12 cellular contexts compared by ENCODE assay signal in the genomic region with DNA sequence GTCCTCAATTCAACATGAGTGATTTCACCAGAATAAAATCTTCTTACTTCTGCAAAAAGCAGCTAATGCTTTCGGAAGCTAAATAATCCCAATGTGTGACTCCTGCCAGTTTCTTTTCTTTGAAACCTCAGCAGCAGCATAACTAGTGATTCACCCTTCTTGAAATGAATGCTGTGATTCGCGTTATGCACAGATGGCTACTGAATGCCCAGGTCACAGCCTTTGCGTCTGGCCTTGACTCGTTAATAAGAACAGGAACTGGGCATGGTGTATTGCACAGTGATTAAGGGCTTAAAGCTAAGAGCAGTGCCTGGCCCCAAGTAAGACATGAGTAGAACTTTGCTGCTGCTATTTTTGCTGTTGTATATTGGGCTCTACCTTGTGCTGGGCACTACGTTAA. TPM values are rescaled to one million over a fixed set of nuclear protein-coding genes. Genes with fewer than 3 reads are reported as not detected.
DNase-seq lines count a peak whose midpoint lies in the region; ATAC-seq and TF ChIP-seq lines count a peak whose summit lies in the region.
"Had no signal": no experiment of that assay in that cellular context is flagged by ENCODE, and none has a peak within 500 bp of the region (broad histone marks: within the 10 kb centered on the region; RNA-seq: fewer than 3 reads in every experiment).

No MANE protein-coding gene starts in this region.

- peak overlapping the region; percentile 58 for H3K4me2 ChIP-seq in smooth muscle cell

- peaks cover 19% of the 10 kb centered on the region for H3K79me2 ChIP-seq in smooth muscle cell (ENCODE audit: low read depth)

- H3K27ac ChIP-seq in RWPE1 = no peak overlapping the region
- peak overlapping the region; percentile 54 for H3K27ac ChIP-seq in smooth muscle cell (ENCODE audit: low read depth)
- H3K27ac ChIP-seq: prostate gland had no signal

- no peaks in the 10 kb centered on the region for H3K4me1 ChIP-seq in smooth muscle cell (ENCODE audit: low read depth)
- H3K4me1 ChIP-seq: prostate gland had no signal

- POLR2A ChIA-PET in RWPE1 (lab: Yijun Ruan, JAX; ENCODE audit: low non-redundant PET) = no interaction called here

- DNase-seq in NCI-H524 (lab: John Stamatoyannopoulos, UW) (peak; percentile 15 to 56), NCI-H524 treated with DMSO at 0.1 percent for 48 hours (lab: John Stamatoyannopoulos, UW) (no peak), RWPE1 (ENCODE audit: low spot score) (peak; percentile 22), foreskin fibroblast (peak; percentile 54 to 82), smooth muscle cell (lab: John Stamatoyannopoulos, UW; ENCODE audit: unreplicated experiment) (no peak), H7 (no peak), NCI-H774 (lab: John Stamatoyannopoulos, UW) (no peak)
- DNase-seq: activated CD4-positive, CD25-positive, alpha-beta regulatory T cell; NCI-H2171 had no signal

- peaks cover 14% of the 10 kb centered on the region for H3F3A ChIP-seq in smooth muscle cell (ENCODE audit: low read depth)

- H3K9ac ChIP-seq in smooth muscle cell (ENCODE audit: low read depth) = no peak overlapping the region

- no peaks in the 10 kb centered on the region for H3K9me3 ChIP-seq in smooth muscle cell (replicated peaks; ENCODE audit: low read depth)
- H3K9me3 ChIP-seq: prostate gland had no signal

- H3K27me3 ChIP-seq in smooth muscle cell (ENCODE audit: low read depth) (no peaks in the 10 kb centered on the region), H7 (ENCODE audit: control insufficient read depth, insufficient read depth, low read length) (no peaks in the 10 kb centered on the region)

- H2AFZ ChIP-seq in smooth muscle cell (ENCODE audit: low read depth) = no peak overlapping the region

- CTCF ChIA-PET in RWPE1 (lab: Yijun Ruan, JAX) = no interaction called here

- H3K36me3 ChIP-seq in smooth muscle cell (ENCODE audit: low read depth) (no peaks in the 10 kb centered on the region), H7 (replicated peaks; ENCODE audit: control insufficient read depth, insufficient read depth, low read length) (no peaks in the 10 kb centered on the region)
- H3K36me3 ChIP-seq: prostate gland had no signal

- H4K20me1 ChIP-seq in smooth muscle cell (ENCODE audit: low read depth) = no peaks in the 10 kb centered on the region

- no peak for ATAC-seq in HG03342 (IDR thresholded peaks at IDR 0.05; ENCODE audit: unreplicated experiment)
- ATAC-seq: stimulated activated effector memory CD8-positive, alpha-beta T cell treated with anti-CD3 and anti-CD28 coated beads, Interleukin-12 subunit alpha, Interleukin-12 subunit beta, amount 100 ng/mL, for 72 hours had no signal

- H3K4me3 ChIP-seq in foreskin fibroblast (ENCODE audit: low read depth in 1 of 2, low read length in 2 of 2) (no peak overlapping the region), smooth muscle cell (no peak overlapping the region), H7 (ENCODE audit: insufficient read depth, low read depth, low read length) (no peak overlapping the region)
- H3K4me3 ChIP-seq: prostate gland had no signal

- TF ChIP-seq CTCF in RWPE1 (conservative IDR thresholded peaks at IDR 0.05; ENCODE audit: low read depth) (no peak), foreskin fibroblast (IDR thresholded peaks at IDR 0.05; ENCODE audit: low read depth, low read length) (no peak), smooth muscle cell (IDR thresholded peaks at IDR 0.05; ENCODE audit: borderline replicate concordance, insufficient read depth, poor library complexity, severe bottlenecking) (no peak)

- WGBS in smooth muscle cell (ENCODE audit: low lambda C conversion rate) = 9% methylated on average over 6 of the region's 6 CpGs

RNA-seq across cellular contexts. Expression of gene CGNL1, which starts 19.0 kb away (rescaled TPM):
- 9.5 and 10.7 TPM in 2 replicates for total RNA-seq in smooth muscle cell
- 4.2 and 6.3 TPM in 2 replicates for polyA plus RNA-seq in smooth muscle cell
- total RNA-seq in H7 (2014; rRNA removed; shearing (Covaris generic)) = 10.6 and 17.0 TPM in 2 replicates

Comparison
In these comparisons a context has a peak if more than half of its experiments do, and no peak if none do; other contexts are left out.
1. DNase-seq: peak in NCI-H524 (2 of 2), RWPE1 (single experiment) and foreskin fibroblast (2 of 2); none in NCI-H524 treated with DMSO at 0.1 percent for 48 hours (single experiment), smooth muscle cell (single experiment), H7 (single experiment) and NCI-H774 (single experiment).